9 cellular contexts compared by ENCODE assay signal in genomic region chr18:23719634-23720201, GRCh38. TPM values are rescaled to one million over a fixed set of nuclear protein-coding genes. Genes with fewer than 3 reads are reported as not detected.
DNase-seq lines count a peak whose midpoint lies in the region; ATAC-seq and TF ChIP-seq lines count a peak whose summit lies in the region.
"Had no signal": no experiment of that assay in that cellular context is flagged by ENCODE, and none has a peak within 500 bp of the region (broad histone marks: within the 10 kb centered on the region; RNA-seq: fewer than 3 reads in every experiment).

No MANE protein-coding gene starts in this region.

- H2AFZ ChIP-seq in PC-9, result no peak overlapping the region

- H3K4me2 ChIP-seq in PC-9, result peak overlapping the region; percentile 31; the same call in 1 of the 2 replicates

- peaks cover 19% of the 10 kb centered on the region; the same call in 1 of the 2 replicates for H3F3A ChIP-seq in PC-9 (ENCODE audit: insufficient read depth, low read depth)

- H3K27ac ChIP-seq in PC-9, result peak overlapping the region; percentile 95

- no peaks in the 10 kb centered on the region for H3K9me2 ChIP-seq in PC-9 (ENCODE audit: insufficient read depth)

- H3K79me2 ChIP-seq in PC-9 (ENCODE audit: low read depth), result no peaks in the 10 kb centered on the region

- no peaks in the 10 kb centered on the region for H3K9me3 Mint-ChIP-seq in activated CD4-positive, alpha-beta memory T cell treated with anti-CD3 and anti-CD28 coated beads for 36 hours

- H3K4me3 ChIP-seq in PC-9, result no peak overlapping the region
- H3K4me3 ChIP-seq in epithelial cell of proximal tubule (ENCODE audit: low read depth, low read length), result no peak overlapping the region

- ATAC-seq in HG02970 (IDR thresholded peaks at IDR 0.05; ENCODE audit: low FRiP score, unreplicated experiment), result no peak

- TF ChIP-seq CTCF in PC-9 (conservative IDR thresholded peaks at IDR 0.05) (no peak), epithelial cell of proximal tubule (conservative IDR thresholded peaks at IDR 0.05; ENCODE audit: low read depth, low read length) (no peak)

- peaks cover 20% of the 10 kb centered on the region for H3K4me1 ChIP-seq in PC-9 (replicated peaks; ENCODE audit: insufficient read depth)

- H4K20me1 ChIP-seq in PC-9 (ENCODE audit: insufficient read depth), result no peaks in the 10 kb centered on the region

- CTCF ChIA-PET in PC-9 (lab: Charles Lee), result interaction anchor here (0.6 kb wide), 1 partner anchor 367 kb away, joined by 6 read pairs; no protein-coding TSS in a partner anchor
- CTCF ChIA-PET in activated CD4-positive, alpha-beta memory T cell treated with anti-CD3 and anti-CD28 coated beads for 36 hours (lab: Charles Lee), result interaction anchor here (0.7 to 1.4 kb wide), 3 partner anchors 9 to 206 kb away, joined by 3 to 6 read pairs (median 5); no protein-coding TSS in a partner anchor

- no peak overlapping the region for H3K27ac Mint-ChIP-seq in activated CD4-positive, alpha-beta memory T cell treated with anti-CD3 and anti-CD28 coated beads for 36 hours

- intact Hi-C loops in PC-9 (cut with micrococcal nuclease; ENCODE audit: unreplicated experiment), result loop anchor here (10.0 kb wide), 1 partner anchor 155 kb away; no protein-coding TSS in a partner anchor
- intact Hi-C loops in activated CD4-positive, alpha-beta memory T cell treated with anti-CD3 and anti-CD28 coated beads for 36 hours (cut with micrococcal nuclease), result no loop called here

- no peak overlapping the region for H3K4me3 Mint-ChIP-seq in activated CD4-positive, alpha-beta memory T cell treated with anti-CD3 and anti-CD28 coated beads for 36 hours

- H3K27me3 Mint-ChIP-seq in activated CD4-positive, alpha-beta memory T cell treated with anti-CD3 and anti-CD28 coated beads for 36 hours, result peaks cover under 1% of the 10 kb centered on the region

- BruUV-seq in PC-9 (replicated peaks; lab: Mats Ljungman, UMichigan), result no TSS peak

- POLR2A ChIA-PET in PC-9 (lab: Charles Lee; ENCODE audit: unreplicated experiment), result interaction anchor here (0.7 kb wide), 1 partner anchor 42 kb away, joined by 5 read pairs; no protein-coding TSS in a partner anchor
- POLR2A ChIA-PET in activated CD4-positive, alpha-beta memory T cell treated with anti-CD3 and anti-CD28 coated beads for 36 hours (lab: Charles Lee), result no interaction called here

- no peaks in the 10 kb centered on the region for H3K36me3 ChIP-seq in PC-9 (ENCODE audit: low read depth)

- DNase-seq in Daoy (ENCODE audit: low read depth) (peak; percentile 93), PC-9 (peak; percentile 48 to 83), epithelial cell of proximal tubule (ENCODE audit: low read depth) (peak; percentile 97), non-pigmented ciliary epithelial cell (ENCODE audit: low read depth) (peak; percentile 96), T-helper 1 cell (no peak), DMS153 (lab: John Stamatoyannopoulos, UW) (no peak)
- no peak for DNase-seq in activated CD4-positive, alpha-beta memory T cell treated with anti-CD3 and anti-CD28 coated beads for 36 hours
- DNase-seq: activated CD4-positive, alpha-beta T cell treated with anti-CD3 and anti-CD28 coated beads, Interleukin-2, amount 50 U/mL, for 4 hours had no signal

- peaks cover 11% of the 10 kb centered on the region for H3K9me3 ChIP-seq in PC-9 (ENCODE audit: insufficient read depth, low read depth)

- H3K4me1 Mint-ChIP-seq in activated CD4-positive, alpha-beta memory T cell treated with anti-CD3 and anti-CD28 coated beads for 36 hours (ENCODE audit: low read depth), result peaks cover 3% of the 10 kb centered on the region

- H3K27me3 ChIP-seq in PC-9 (ENCODE audit: insufficient read depth, low read depth), result no peaks in the 10 kb centered on the region

- no peaks in the 10 kb centered on the region for H3K36me3 Mint-ChIP-seq in activated CD4-positive, alpha-beta memory T cell treated with anti-CD3 and anti-CD28 coated beads for 36 hours

RNA-seq across cellular contexts. Expression of gene LAMA3, which starts 30.5 kb away (rescaled TPM):
- total RNA-seq in Daoy (2014; rRNA removed; shearing (Covaris generic)), result 1.4 and 5.9 TPM in 2 replicates
- total RNA-seq in PC-9 (2021), result 44.4 and 54.7 TPM in 2 replicates
- 45.2 and 69.8 TPM in 2 replicates for total RNA-seq in epithelial cell of proximal tubule
- under 1 TPM in 1 of 2 experiments, not detected in 1; 0.07 TPM for total RNA-seq in activated CD4-positive, alpha-beta memory T cell treated with anti-CD3 and anti-CD28 coated beads for 36 hours

RNA-seq across cellular contexts. Expression of gene ANKRD29, which starts 57.0 kb away (rescaled TPM):
- total RNA-seq in Daoy (2014; rRNA removed; shearing (Covaris generic)), result 1.6 and 3.9 TPM in 2 replicates
- 4.3 and 4.6 TPM in 2 replicates for total RNA-seq in PC-9 (2021)
- 1.2 and 2.7 TPM in 2 replicates for total RNA-seq in epithelial cell of proximal tubule
- total RNA-seq in activated CD4-positive, alpha-beta memory T cell treated with anti-CD3 and anti-CD28 coated beads for 36 hours, result not detected

Comparison
In these comparisons a context has a peak if more than half of its experiments do, and no peak if none do; other contexts are left out.
1. DNase-seq: peak in Daoy (single experiment), PC-9 (2 of 2), epithelial cell of proximal tubule (single experiment) and non-pigmented ciliary epithelial cell (single experiment); none in T-helper 1 cell (0 of 5), DMS153 (single experiment) and activated CD4-positive, alpha-beta memory T cell treated with anti-CD3 and anti-CD28 coated beads for 36 hours (single experiment).